ENCODE assay signal across 24 cellular contexts in genomic region chr7:44771358-44771757, GRCh38. TPM values are rescaled to one million over a fixed set of nuclear protein-coding genes. Genes with fewer than 3 reads are reported as not detected.
DNase-seq lines count a peak whose midpoint lies in the region; ATAC-seq and TF ChIP-seq lines count a peak whose summit lies in the region.
"Had no signal": no experiment of that assay in that cellular context is flagged by ENCODE, and none has a peak within 500 bp of the region (broad histone marks: within the 10 kb centered on the region; RNA-seq: fewer than 3 reads in every experiment).

No MANE protein-coding gene starts in this region.

- DNase-seq in CD4-positive, alpha-beta T cell = no peak
- DNase-seq in Calu3 (no peak), nephron progenitor cell (no peak), spleen (no peak), osteocyte (ENCODE audit: extremely low spot score, unreplicated experiment) (no peak), NCI-H510A (lab: John Stamatoyannopoulos, UW) (no peak)
- no peak for DNase-seq in effector memory CD8-positive, alpha-beta T cell
- DNase-seq: activated T-cell treated with anti-CD3 and anti-CD28 coated beads, Interleukin-2, amount 50 U/mL, for 72 hours; DMS 273 treated with DMSO at 0.1 percent for 48 hours; foreskin melanocyte; GF-D8; HCEC 1CT; mesendoderm; NCI-H1436; NCI-H82; PC-3; SJCRH30; stimulated activated CD4-positive, alpha-beta T cell treated with anti-CD3 and anti-CD28 coated beads, Interleukin-4, amount 100 ng/mL, for 4 hours; T-helper 9 cell; thyroid gland had no signal

- CTCF ChIA-PET in CD4-positive, alpha-beta T cell (lab: Charles Lee) = no interaction called here
- CTCF ChIA-PET in Calu3 (lab: Charles Lee) = interaction anchor here (0.8 kb wide), 1 partner anchor 164 kb away, joined by 3 read pairs; no protein-coding TSS in a partner anchor

- ATAC-seq in CD4-positive, alpha-beta T cell (ENCODE audit: poor library complexity) = no peak
- ATAC-seq in effector memory CD8-positive, alpha-beta T cell (replicated peaks) = no peak
- ATAC-seq: activated CD4-positive, CD25-positive, alpha-beta regulatory T cell treated with anti-CD3 and anti-CD28 coated beads, Interleukin-2, amount 50 U/mL, for 24 hours; activated T-cell treated with anti-CD3 and anti-CD28 coated beads, Interleukin-2, amount 50 U/mL, for 72 hours; PC-3 had no signal

- H3K4me1 ChIP-seq in spleen = peaks cover 30 to 46% (median 39%) of the 10 kb centered on the region in 6 donors

- TF ChIP-seq POLR2A in spleen (IDR thresholded peaks at IDR 0.05) = no peak

- peak overlapping the region; percentile 83 for H3K27ac Mint-ChIP-seq in CD4-positive, alpha-beta T cell
- peak overlapping the region; percentile 15 for H3K27ac Mint-ChIP-seq in Calu3 (ENCODE audit: unreplicated experiment)
- H3K27ac Mint-ChIP-seq in effector memory CD8-positive, alpha-beta T cell = peak overlapping the region; percentile 92 to 94
- peak overlapping the region; percentile 57 for H3K27ac Mint-ChIP-seq in nephron progenitor cell
- no peak overlapping the region for H3K27ac Mint-ChIP-seq in osteocyte (ENCODE audit: unreplicated experiment)
- H3K27ac Mint-ChIP-seq: activated T-cell treated with anti-CD3 and anti-CD28 coated beads, Interleukin-2, amount 50 U/mL, for 72 hours; dendritic cell treated with granulocyte-macrophage colony-stimulating factor and Interleukin-4, amounts not matched to agents 40 ng/mL and 50 ng/mL, for 4 days had no signal

- no peaks in the 10 kb centered on the region for H3K9me3 Mint-ChIP-seq in CD4-positive, alpha-beta T cell
- H3K9me3 Mint-ChIP-seq in Calu3 (ENCODE audit: low read depth, unreplicated experiment) = no peaks in the 10 kb centered on the region
- no peaks in the 10 kb centered on the region for H3K9me3 Mint-ChIP-seq in effector memory CD8-positive, alpha-beta T cell
- no peaks in the 10 kb centered on the region for H3K9me3 Mint-ChIP-seq in nephron progenitor cell
- no peaks in the 10 kb centered on the region for H3K9me3 Mint-ChIP-seq in osteocyte (ENCODE audit: unreplicated experiment)
- H3K9me3 Mint-ChIP-seq: activated T-cell treated with anti-CD3 and anti-CD28 coated beads, Interleukin-2, amount 50 U/mL, for 72 hours; dendritic cell treated with granulocyte-macrophage colony-stimulating factor and Interleukin-4, amounts not matched to agents 40 ng/mL and 50 ng/mL, for 4 days had no signal

- no peaks in the 10 kb centered on the region for H3K27me3 ChIP-seq in CD4-positive, alpha-beta T cell (ENCODE audit: control insufficient read depth, insufficient read depth, low read length)
- H3K27me3 ChIP-seq in spleen (replicated peaks in 1 of 7) = no peaks in the 10 kb centered on the region
- H3K27me3 ChIP-seq: thyroid gland had no signal

- no peak overlapping the region for H3K4me3 ChIP-seq in spleen
- H3K4me3 ChIP-seq: SJCRH30, thyroid gland had no signal

- TF ChIP-seq CTCF in CD4-positive, alpha-beta T cell (IDR thresholded peaks at IDR 0.05) = no peak
- TF ChIP-seq CTCF in Calu3 (IDR thresholded peaks at IDR 0.05; ENCODE audit: unreplicated experiment) (no peak), nephron progenitor cell (IDR thresholded peaks at IDR 0.05) (no peak), spleen (IDR thresholded peaks at IDR 0.05 in 8 of 11, conservative IDR thresholded peaks at IDR 0.05 in 3 of 11) (no peak), osteocyte (IDR thresholded peaks at IDR 0.05) (no peak)

- H3K36me3 ChIP-seq in spleen = peaks cover 0 to 21% (median 17%) of the 10 kb centered on the region in 6 donors

- no peak overlapping the region for H3K27ac ChIP-seq in CD4-positive, alpha-beta T cell (ENCODE audit: low read depth, low read length)
- H3K27ac ChIP-seq in spleen = peak overlapping the region in 1 of 8 donors; percentile 32
- H3K27ac ChIP-seq: epithelial cell of prostate, neutrophil, SJCRH30 had no signal

- H3K4me1 Mint-ChIP-seq in CD4-positive, alpha-beta T cell (ENCODE audit: low read depth) = peaks cover 40% of the 10 kb centered on the region
- H3K4me1 Mint-ChIP-seq in Calu3 (ENCODE audit: low read depth, unreplicated experiment) = peaks cover 20% of the 10 kb centered on the region
- H3K4me1 Mint-ChIP-seq in effector memory CD8-positive, alpha-beta T cell (ENCODE audit: low read depth in 2 of 2) = peaks cover 40 to 44% of the 10 kb centered on the region in 2 donors
- H3K4me1 Mint-ChIP-seq in nephron progenitor cell = peaks cover 46% of the 10 kb centered on the region
- peaks cover 33% of the 10 kb centered on the region for H3K4me1 Mint-ChIP-seq in osteocyte (ENCODE audit: unreplicated experiment)

- 52 to 90% (median 72%) methylated on average over 2 to 3 of the region's 3 CpGs for WGBS in spleen, 5 donors

- H3K36me3 Mint-ChIP-seq in CD4-positive, alpha-beta T cell (ENCODE audit: low read depth) = peaks cover 20% of the 10 kb centered on the region
- H3K36me3 Mint-ChIP-seq in Calu3 (ENCODE audit: insufficient read depth, unreplicated experiment) = peaks cover 60% of the 10 kb centered on the region
- H3K36me3 Mint-ChIP-seq in effector memory CD8-positive, alpha-beta T cell (ENCODE audit: insufficient read depth) = peaks cover 23% of the 10 kb centered on the region
- H3K36me3 Mint-ChIP-seq in nephron progenitor cell (ENCODE audit: low read depth) = peaks cover 25% of the 10 kb centered on the region
- H3K36me3 Mint-ChIP-seq in osteocyte (ENCODE audit: unreplicated experiment) = peaks cover 9% of the 10 kb centered on the region

- H3K9me3 ChIP-seq in CD4-positive, alpha-beta T cell (ENCODE audit: control insufficient read depth, low read length) = no peaks in the 10 kb centered on the region
- no peaks in the 10 kb centered on the region for H3K9me3 ChIP-seq in spleen
- H3K9me3 ChIP-seq: neutrophil, SJCRH30, thyroid gland had no signal

- no TSS peak for BruUV-seq in Calu3 (replicated peaks; lab: Mats Ljungman, UMichigan)

- H3K27me3 Mint-ChIP-seq in CD4-positive, alpha-beta T cell = no peaks in the 10 kb centered on the region
- H3K27me3 Mint-ChIP-seq in Calu3 (ENCODE audit: unreplicated experiment) (no peaks in the 10 kb centered on the region), nephron progenitor cell (ENCODE audit: low read depth, poor library complexity) (peaks cover 21% of the 10 kb centered on the region), osteocyte (ENCODE audit: unreplicated experiment) (no peaks in the 10 kb centered on the region)
- no peaks in the 10 kb centered on the region for H3K27me3 Mint-ChIP-seq in effector memory CD8-positive, alpha-beta T cell

- POLR2A ChIA-PET in CD4-positive, alpha-beta T cell (lab: Charles Lee) = interaction anchor here (1.1 to 1.3 kb wide), 2 partner anchors 26 to 77 kb away, joined by 3 to 5 read pairs; no protein-coding TSS in a partner anchor

- intact Hi-C loops in CD4-positive, alpha-beta T cell (cut with DNase I, micrococcal nuclease) = no loop called here
- intact Hi-C loops in Calu3 (cut with micrococcal nuclease; ENCODE audit: unreplicated experiment) (no loop called here), spleen (cut with DNase I; ENCODE audit: low total_unique reads) (no loop called here)

- H3K4me3 Mint-ChIP-seq in CD4-positive, alpha-beta T cell = no peak overlapping the region
- no peak overlapping the region for H3K4me3 Mint-ChIP-seq in Calu3 (ENCODE audit: low read depth, unreplicated experiment)
- H3K4me3 Mint-ChIP-seq in effector memory CD8-positive, alpha-beta T cell = peak overlapping the region; percentile 24 to 44
- H3K4me3 Mint-ChIP-seq in nephron progenitor cell = no peak overlapping the region
- H3K4me3 Mint-ChIP-seq in osteocyte (ENCODE audit: unreplicated experiment) = no peak overlapping the region
- H3K4me3 Mint-ChIP-seq: activated T-cell treated with anti-CD3 and anti-CD28 coated beads, Interleukin-2, amount 50 U/mL, for 72 hours; dendritic cell treated with granulocyte-macrophage colony-stimulating factor and Interleukin-4, amounts not matched to agents 40 ng/mL and 50 ng/mL, for 4 days had no signal

RNA-seq across cellular contexts. Expression of gene ZMIZ2, which starts 22.7 kb away (rescaled TPM):
- total RNA-seq in CD4-positive, alpha-beta T cell = 10 to 100 TPM; 81.5 to 82.0 TPM
- total RNA-seq in Calu3 (2022) = 260 and 269 TPM in 2 replicates
- total RNA-seq in spleen = 100 to 1,000 TPM in 4 of 7 donors, 10 to 100 TPM in 3; 35.6 to 160 (median 125) TPM
- 10 to 100 TPM; 27.7 to 95.7 (median 64.5) TPM for polyA plus RNA-seq in spleen
- total RNA-seq in osteocyte = 87.2 and 96.4 TPM in 2 replicates

RNA-seq across cellular contexts. Expression of gene PPIA, which starts 25.1 kb away (rescaled TPM):
- total RNA-seq in CD4-positive, alpha-beta T cell = 100 to 1,000 TPM; 410 to 423 TPM
- total RNA-seq in Calu3 (2022) = 2,685 and 3,069 TPM in 2 replicates
- total RNA-seq in spleen = 1,000 to 10,000 TPM in 3 of 7 donors, 100 to 1,000 TPM in 4; 877 to 1,659 (median 945) TPM
- 1,000 to 10,000 TPM; 2,690 to 3,651 (median 2,985) TPM for polyA plus RNA-seq in spleen
- total RNA-seq in osteocyte = 1,265 and 1,344 TPM in 2 replicates

Comparison
In these comparisons a context has a peak if more than half of its experiments do, and no peak if none do; other contexts are left out.
1. H3K4me3 Mint-ChIP-seq: peak in effector memory CD8-positive, alpha-beta T cell (2 of 2); none in CD4-positive, alpha-beta T cell (single experiment), Calu3 (single experiment), nephron progenitor cell (single experiment) and osteocyte (single experiment).